In genomic region chr1:100010804-100011203, GRCh38 we compare ENCODE assay signal across 24 cellular contexts. TPM values are rescaled to one million over a fixed set of nuclear protein-coding genes. Genes with fewer than 3 reads are reported as not detected.
DNase-seq lines count a peak whose midpoint lies in the region; ATAC-seq, FAIRE-seq and TF ChIP-seq lines count a peak whose summit lies in the region.
"Had no signal": no experiment of that assay in that cellular context is flagged by ENCODE, and none has a peak within 500 bp of the region (broad histone marks: within the 10 kb centered on the region; RNA-seq: fewer than 3 reads in every experiment).

No MANE protein-coding gene starts in this region.

- no peak overlapping the region for H2AK9ac ChIP-seq in IMR-90 (replicated peaks; ENCODE audit: low read depth, low read length, poor library complexity)

- POLR2A ChIA-PET in HepG2 (lab: Yijun Ruan, JAX) (no interaction called here), IMR-90 (lab: Charles Lee; ENCODE audit: unreplicated experiment) (no interaction called here)

- H3K18ac ChIP-seq in IMR-90 (ENCODE audit: low read depth, low read length) = no peak overlapping the region

- dilution Hi-C loops in IMR-90 (cut with HindIII; ENCODE audit: low sequenced_read_pairs, unreplicated experiment) = no loop called here

- H3K9me3 ChIP-seq in HepG2 (ENCODE audit: low read length) (no peaks in the 10 kb centered on the region), right lobe of liver (no peaks in the 10 kb centered on the region), IMR-90 (ENCODE audit: control insufficient read depth, insufficient read depth, low read length) (no peaks in the 10 kb centered on the region), parathyroid adenoma (ENCODE audit: control insufficient read depth, low read length) (no peaks in the 10 kb centered on the region)
- H3K9me3 ChIP-seq: BE2C had no signal

- no peak overlapping the region for H3K14ac ChIP-seq in IMR-90 (replicated peaks; ENCODE audit: low read depth, low read length)

- no peak for DNase-seq in HepG2 (ENCODE audit: low spot score)
- DNase-seq in right lobe of liver = no peak
- DNase-seq in IMR-90 = no peak
- DNase-seq in kidney glomerular epithelial cell (lab: John Stamatoyannopoulos, UW) = no peak
- no peak for DNase-seq in NCI-H345 treated with DMSO at 0.1 percent for 48 hours (lab: John Stamatoyannopoulos, UW; ENCODE audit: unreplicated experiment)
- DNase-seq: ACHN; BE2C; C1 segment of cervical spinal cord; CD4-positive, alpha-beta memory T cell; CD4-positive, CD25-positive, alpha-beta regulatory T cell; CD8-positive, alpha-beta memory T cell; COR-L47; DMS 273 treated with DMSO at 0.1 percent for 48 hours; DMS153; DMS53; DMS79; DND-41; EL; GDM1 had no signal

- no peak overlapping the region for H4K8ac ChIP-seq in IMR-90 (ENCODE audit: low read depth in 2 of 2, low read length in 2 of 2)

- no peak for ATAC-seq in HepG2
- no peak for ATAC-seq in right lobe of liver
- no peak for ATAC-seq in IMR-90 (ENCODE audit: low read depth)
- ATAC-seq: GM12878 had no signal

- in situ Hi-C loops in HepG2 (cut with HindIII; ENCODE audit: extremely low pct_ligation_motif_present, low pct_unique_long_range_greater_than_20kb) = no loop called here
- in situ Hi-C loops in IMR-90 (cut with MboI; ENCODE audit: low sequenced_read_pairs) = no loop called here

- H3K36me3 ChIP-seq in HepG2 (replicated peaks in 1 of 2; ENCODE audit: control insufficient read depth in 1 of 2, insufficient read depth in 2 of 2, low read length in 2 of 2) (peaks cover 1 to 10% of the 10 kb centered on the region in 2 experiments; a peak in 4 of 5 replicates), right lobe of liver (no peaks in the 10 kb centered on the region), IMR-90 (ENCODE audit: control insufficient read depth, insufficient read depth, low read length) (no peaks in the 10 kb centered on the region), parathyroid adenoma (ENCODE audit: control insufficient read depth, insufficient read depth, low read length) (no peaks in the 10 kb centered on the region)
- H3K36me3 ChIP-seq: BE2C had no signal

- H3K4me1 ChIP-seq in HepG2 (ENCODE audit: insufficient read depth, low read length) = no peaks in the 10 kb centered on the region
- H3K4me1 ChIP-seq in right lobe of liver = no peaks in the 10 kb centered on the region
- peaks cover 2% of the 10 kb centered on the region; the same call in 1 of the 2 replicates for H3K4me1 ChIP-seq in IMR-90 (ENCODE audit: control insufficient read depth, insufficient read depth, low read length)
- H3K4me1 ChIP-seq in parathyroid adenoma = no peaks in the 10 kb centered on the region
- H3K4me1 ChIP-seq: BE2C, BLaER1 had no signal

- peaks cover 10 to 17% of the 10 kb centered on the region in 2 experiments for H3K79me1 ChIP-seq in IMR-90 (ENCODE audit: low read depth in 1 of 2, low read length in 2 of 2)

- H3K27me3 ChIP-seq in HepG2 (ENCODE audit: control insufficient read depth in 1 of 2, insufficient read depth in 2 of 2, low read length in 2 of 2) (no peaks in the 10 kb centered on the region), right lobe of liver (no peaks in the 10 kb centered on the region), IMR-90 (ENCODE audit: control insufficient read depth, insufficient read depth, low read length) (no peaks in the 10 kb centered on the region), parathyroid adenoma (ENCODE audit: control insufficient read depth, insufficient read depth, low read length) (no peaks in the 10 kb centered on the region)
- H3K27me3 ChIP-seq: BE2C, BLaER1 had no signal

- CTCF ChIA-PET in HepG2 (lab: Yijun Ruan, JAX; ENCODE audit: low intra/inter-chr PET ratio, low total read pairs) (no interaction called here), IMR-90 (lab: Yijun Ruan, JAX) (no interaction called here)

- H2BK5ac ChIP-seq in IMR-90 (ENCODE audit: low read depth, low read length, poor library complexity, severe bottlenecking) = no peak overlapping the region

- H2AFZ ChIP-seq in HepG2 (ENCODE audit: low read length) (no peak overlapping the region), IMR-90 (replicated peaks; ENCODE audit: low read length, poor library complexity) (no peak overlapping the region), parathyroid adenoma (no peak overlapping the region)

- H2BK20ac ChIP-seq in IMR-90 (ENCODE audit: low read depth, low read length) = no peak overlapping the region

- H3K4me2 ChIP-seq in HepG2 (ENCODE audit: low read depth, low read length) (no peak overlapping the region), IMR-90 (ENCODE audit: low read depth, low read length) (no peak overlapping the region), parathyroid adenoma (ENCODE audit: low read length) (peak overlapping the region; percentile 24)
- H3K4me2 ChIP-seq: BLaER1 had no signal

- H3K9ac ChIP-seq in HepG2 (ENCODE audit: insufficient read depth, low read depth, low read length) = no peak overlapping the region
- H3K9ac ChIP-seq in IMR-90 (ENCODE audit: low read depth, low read length) = no peak overlapping the region
- H3K9ac ChIP-seq in parathyroid adenoma = no peak overlapping the region
- H3K9ac ChIP-seq: BLaER1 had no signal

- H3K79me2 ChIP-seq in HepG2 (ENCODE audit: insufficient read depth, low read length) (no peaks in the 10 kb centered on the region), parathyroid adenoma (no peaks in the 10 kb centered on the region)

- H3K9me1 ChIP-seq in IMR-90 (ENCODE audit: insufficient read depth, low read length) = 0 out of 2 replicates have a peak, but pooled peaks cover 7% of the 10 kb centered on the region

- H2BK120ac ChIP-seq in IMR-90 (ENCODE audit: low read depth, low read length) = no peak overlapping the region

- H4K91ac ChIP-seq in IMR-90 (ENCODE audit: insufficient read depth, low read depth, low read length) = no peak overlapping the region

- H2AK5ac ChIP-seq in IMR-90 (ENCODE audit: low read depth, low read length) = no peak overlapping the region

- no peak overlapping the region for H3K4ac ChIP-seq in IMR-90 (ENCODE audit: low read depth, low read length)

- whole genome bisulfite sequencing in HepG2 (ENCODE audit: low lambda C conversion rate) = 85% methylated on average over 1 of the region's 1 CpG
- WGBS in right lobe of liver (ENCODE audit: insufficient coverage, low coverage, low lambda C conversion rate, missing lambda C conversion rate) = 83% methylated on average over 1 of the region's 1 CpG
- WGBS in IMR-90 (ENCODE audit: extremely low coverage in 2 of 2, insufficient read length in 1 of 2), 2 experiments = no CpG with 5 or more reads among the region's 1 CpG

- TF ChIP-seq POLR2A in HepG2 (IDR thresholded peaks at IDR 0.05; ENCODE audit: insufficient read depth in 1 of 2, low read depth in 2 of 2, low read length in 2 of 2) (no peak), right lobe of liver (IDR thresholded peaks at IDR 0.05) (no peak), IMR-90 (IDR thresholded peaks at IDR 0.05; ENCODE audit: low read depth, low read length) (no peak)

- no peak overlapping the region for H3K23ac ChIP-seq in IMR-90 (ENCODE audit: low read depth, low read length)

- H2BK15ac ChIP-seq in IMR-90 (ENCODE audit: low read depth, low read length) = no peak overlapping the region

- no TSS peak for BruUV-seq in HepG2 (replicated peaks; lab: Mats Ljungman, UMichigan)
- BruUV-seq in IMR-90 (replicated peaks; lab: Mats Ljungman, UMichigan) = no TSS peak

- H4K5ac ChIP-seq in IMR-90 (ENCODE audit: low read depth, low read length) = no peak overlapping the region

- FAIRE-seq in HepG2 (lab: Jason Lieb, UNC) = no peak
- FAIRE-seq: GM12878, GM19239 had no signal

- H3K4me3 ChIP-seq in HepG2 (replicated peaks in 1 of 3; ENCODE audit: insufficient read depth in 1 of 3, low read depth in 2 of 3, low read length in 3 of 3) (no peak overlapping the region), right lobe of liver (no peak overlapping the region), IMR-90 (ENCODE audit: insufficient read depth, low read depth, low read length) (no peak overlapping the region), parathyroid adenoma (ENCODE audit: low read depth, low read length) (no peak overlapping the region)
- H3K4me3 ChIP-seq: BLaER1, GM12878 had no signal

- intact Hi-C loops in HepG2 (cut with micrococcal nuclease; ENCODE audit: unreplicated experiment) = loop anchor here (5.0 kb wide), 1 partner anchor 751 kb away; no protein-coding TSS in a partner anchor
- intact Hi-C loops in right lobe of liver (cut with DNase I) = no loop called here
- intact Hi-C loops in IMR-90 (cut with micrococcal nuclease) = no loop called here

- no peak for TF ChIP-seq CTCF in HepG2 (CRISPR knock-in tag; IDR thresholded peaks at IDR 0.05)
- no peak for TF ChIP-seq CTCF in right lobe of liver (IDR thresholded peaks at IDR 0.05)
- no peak for TF ChIP-seq CTCF in IMR-90 (conservative IDR thresholded peaks at IDR 0.05; ENCODE audit: low read depth, low read length)
- TF ChIP-seq CTCF in parathyroid adenoma (IDR thresholded peaks at IDR 0.05) = no peak

- TF ChIP-seq RAD21 in HepG2 (CRISPR knock-in tag; IDR thresholded peaks at IDR 0.05) (no peak), IMR-90 (IDR thresholded peaks at IDR 0.05; ENCODE audit: low read length) (no peak)

- H4K20me1 ChIP-seq in HepG2 (ENCODE audit: insufficient read depth, low read length) (no peaks in the 10 kb centered on the region), IMR-90 (ENCODE audit: insufficient read depth, low read length) (peaks cover 3% of the 10 kb centered on the region; the same call in 1 of the 2 replicates)

- H3K27ac ChIP-seq in HepG2 (ENCODE audit: extremely low read length, insufficient read depth, low read length) = no peak overlapping the region
- no peak overlapping the region for H3K27ac ChIP-seq in right lobe of liver
- H3K27ac ChIP-seq in IMR-90 (ENCODE audit: insufficient read depth, low read length) = no peak overlapping the region
- no peak overlapping the region for H3K27ac ChIP-seq in parathyroid adenoma
- H3K27ac ChIP-seq: 22Rv1, BLaER1 had no signal

- H3K56ac ChIP-seq in IMR-90 (ENCODE audit: extremely low read depth, insufficient read depth, low read length) = no peak overlapping the region

- TF ChIP-seq EP300 in HepG2 (IDR thresholded peaks at IDR 0.05; ENCODE audit: low read depth in 2 of 2, low read length in 2 of 2) = no peak
- TF ChIP-seq EP300 in HepG2 (CRISPR knock-in tag; IDR thresholded peaks at IDR 0.05; ENCODE audit: borderline replicate concordance) = no peak

RNA-seq across cellular contexts. Expression of gene SLC35A3, which starts 41.0 kb away (rescaled TPM):
- total RNA-seq in HepG2 (2016; rRNA removed; fragmentation: Illumina TruSeq; extraction: Trizol) (19.2 and 24.9 TPM in 2 replicates), right lobe of liver (10 to 100 TPM; 15.5 to 29.8 (median 23.8) TPM), IMR-90 (2012; rRNA removed) (13.6 and 34.4 TPM in 2 replicates)
- total RNA-seq in HepG2 (2016; cell fraction: cytosol; rRNA removed; fragmentation: Illumina TruSeq; extraction: Trizol; ENCODE audit: low read depth) = 2.5 and 4.6 TPM in 2 replicates
- total RNA-seq in HepG2 (2016; cell fraction: insoluble cytoplasmic fraction; rRNA removed; fragmentation: Illumina TruSeq; extraction: Trizol) = 21.1 and 24.8 TPM in 2 replicates
- 9.9 and 10.2 TPM in 2 replicates for total RNA-seq in HepG2 (2016; cell fraction: membrane; rRNA removed; fragmentation: Illumina TruSeq; extraction: Trizol)
- total RNA-seq in HepG2 (2016; cell fraction: nucleus; rRNA removed; fragmentation: Illumina TruSeq; extraction: Trizol) = 34.2 and 38.6 TPM in 2 replicates
- polyA plus RNA-seq in HepG2 (2011; rRNA removed) (8.5 and 11.2 TPM in 2 replicates), IMR-90 (2012; rRNA removed) (6.8 and 9.6 TPM in 2 replicates)
- 4.1 and 4.7 TPM in 2 replicates for polyA plus RNA-seq in HepG2 (2011; cell fraction: cytosol; rRNA removed)
- polyA plus RNA-seq in HepG2 (2011; cell fraction: nucleus; rRNA removed) = 4.5 and 7.1 TPM in 2 replicates
- 12.5 and 18.9 TPM in 2 replicates for polyA plus RNA-seq in HepG2 (2012)
- 3.1 and 5.4 TPM in 2 replicates for polyA plus RNA-seq in HepG2 (2016; cell fraction: cytosol; fragmentation: Illumina TruSeq; extraction: Trizol; ENCODE audit: low read depth)
- polyA plus RNA-seq in HepG2 (2016; cell fraction: insoluble cytoplasmic fraction; fragmentation: Illumina TruSeq; extraction: Trizol; ENCODE audit: low read depth) = 15.1 and 18.9 TPM in 2 replicates
- 6.6 TPM in 2 replicates for polyA plus RNA-seq in HepG2 (2016; cell fraction: membrane; fragmentation: Illumina TruSeq; extraction: Trizol; ENCODE audit: low read depth)
- polyA plus RNA-seq in HepG2 (2016; cell fraction: nucleus; fragmentation: Illumina TruSeq; extraction: Trizol; ENCODE audit: insufficient read depth, low read depth) = 43.0 and 43.3 TPM in 2 replicates
- 5.5 and 8.9 TPM in 2 replicates for polyA minus RNA-seq in HepG2 (2011; rRNA and poly(A)+ RNA removed; ENCODE audit: low replicate concordance)
- 5.7 and 8.3 TPM in 2 replicates for polyA minus RNA-seq in HepG2 (2011; cell fraction: cytosol; rRNA and poly(A)+ RNA removed)
- polyA minus RNA-seq in HepG2 (2011; cell fraction: nucleus; rRNA and poly(A)+ RNA removed) = 20.9 and 22.4 TPM in 2 replicates
- polyA plus RNA-seq in IMR-90 (2012; cell fraction: cytosol; rRNA removed) = 2.0 and 3.5 TPM in 2 replicates
- polyA plus RNA-seq in IMR-90 (2012; cell fraction: nucleus; rRNA removed; ENCODE audit: low replicate concordance) = 5.3 and 18.2 TPM in 2 replicates
